ENCODE assay signal across 19 cellular contexts in genomic region chr3:61608711-61609110, GRCh38. TPM values are rescaled to one million over a fixed set of nuclear protein-coding genes. Genes with fewer than 3 reads are reported as not detected.
DNase-seq lines count a peak whose midpoint lies in the region; ATAC-seq and TF ChIP-seq lines count a peak whose summit lies in the region.
"Had no signal": no experiment of that assay in that cellular context is flagged by ENCODE, and none has a peak within 500 bp of the region (broad histone marks: within the 10 kb centered on the region; RNA-seq: fewer than 3 reads in every experiment).

No MANE protein-coding gene starts in this region.

- no peak overlapping the region for H3K4me3 Mint-ChIP-seq in neural progenitor cell
- no peak overlapping the region for H3K4me3 Mint-ChIP-seq in activated CD8-positive, alpha-beta memory T cell treated with anti-CD3 and anti-CD28 coated beads, Interleukin-2, amount 10 ng/mL, durations not matched to agents 7 days and 5 days
- H3K4me3 Mint-ChIP-seq: B cell; CD8-positive, alpha-beta memory T cell had no signal

- H3K27me3 Mint-ChIP-seq in neural progenitor cell (ENCODE audit: insufficient read depth, low read depth) = peaks cover 8% of the 10 kb centered on the region
- H3K27me3 Mint-ChIP-seq in activated CD8-positive, alpha-beta memory T cell treated with anti-CD3 and anti-CD28 coated beads, Interleukin-2, amount 10 ng/mL, durations not matched to agents 7 days and 5 days = no peaks in the 10 kb centered on the region
- H3K27me3 Mint-ChIP-seq: B cell; CD8-positive, alpha-beta memory T cell had no signal

- H3F3A ChIP-seq in neural progenitor cell (ENCODE audit: low read depth) = peaks cover 15% of the 10 kb centered on the region

- H3K27ac ChIP-seq in WERI-Rb-1 = no peak overlapping the region; the same call in 1 of the 2 replicates
- no peak overlapping the region for H3K27ac ChIP-seq in neural progenitor cell
- no peak overlapping the region for H3K27ac ChIP-seq in sigmoid colon
- H3K27ac ChIP-seq in right atrium auricular region = no peak overlapping the region
- H3K27ac ChIP-seq: BLaER1 treated with 17β-estradiol and CSF1 and Interleukin-3, amounts not matched to agents 10 nM and 100 nM; GM23248 had no signal

- no peak for TF ChIP-seq POLR2A in sigmoid colon (IDR thresholded peaks at IDR 0.05)

- peaks cover 17% of the 10 kb centered on the region for H3K36me3 ChIP-seq in WERI-Rb-1
- no peaks in the 10 kb centered on the region for H3K36me3 ChIP-seq in neural progenitor cell
- H3K36me3 ChIP-seq in sigmoid colon = no peaks in the 10 kb centered on the region
- peaks cover 6% of the 10 kb centered on the region for H3K36me3 ChIP-seq in right atrium auricular region

- H2AFZ ChIP-seq in neural progenitor cell (replicated peaks) = no peak overlapping the region
- H2AFZ ChIP-seq: GM23248 had no signal

- 81 to 83% methylated on average over 5 of the region's 5 CpGs for WGBS in sigmoid colon, 2 donors

- TF ChIP-seq CTCF in WERI-Rb-1 (IDR thresholded peaks at IDR 0.05; ENCODE audit: low read depth, low read length) = no peak
- no peak for TF ChIP-seq CTCF in neural progenitor cell (IDR thresholded peaks at IDR 0.05)
- TF ChIP-seq CTCF in sigmoid colon (IDR thresholded peaks at IDR 0.05) = no peak
- TF ChIP-seq CTCF in right atrium auricular region (IDR thresholded peaks at IDR 0.05) = no peak

- peak overlapping the region; percentile 53 for H3K4me2 ChIP-seq in neural progenitor cell
- H3K4me2 ChIP-seq: BLaER1 treated with 17β-estradiol and CSF1 and Interleukin-3, amounts not matched to agents 10 nM and 100 nM had no signal

- H3K9me3 ChIP-seq in WERI-Rb-1 (ENCODE audit: severe bottlenecking) = no peaks in the 10 kb centered on the region
- no peaks in the 10 kb centered on the region for H3K9me3 ChIP-seq in neural progenitor cell (ENCODE audit: low read depth)
- no peaks in the 10 kb centered on the region for H3K9me3 ChIP-seq in sigmoid colon
- no peaks in the 10 kb centered on the region for H3K9me3 ChIP-seq in right atrium auricular region

- H3K4me1 ChIP-seq in neural progenitor cell (peaks cover 29% of the 10 kb centered on the region), sigmoid colon (peaks cover 0 to 19% (median 8%) of the 10 kb centered on the region in 4 donors), right atrium auricular region (peaks cover 0 to 21% of the 10 kb centered on the region in 2 donors)
- H3K4me1 ChIP-seq: BLaER1 treated with 17β-estradiol and CSF1 and Interleukin-3, amounts not matched to agents 10 nM and 100 nM had no signal

- H3K36me3 Mint-ChIP-seq in neural progenitor cell = peaks cover 11% of the 10 kb centered on the region
- no peaks in the 10 kb centered on the region for H3K36me3 Mint-ChIP-seq in activated CD8-positive, alpha-beta memory T cell treated with anti-CD3 and anti-CD28 coated beads, Interleukin-2, amount 10 ng/mL, durations not matched to agents 7 days and 5 days
- H3K36me3 Mint-ChIP-seq: CD8-positive, alpha-beta memory T cell had no signal

- H4K20me1 ChIP-seq in neural progenitor cell (ENCODE audit: low read depth) = peaks cover 87% of the 10 kb centered on the region

- H3K9me3 Mint-ChIP-seq in neural progenitor cell = peaks cover 6% of the 10 kb centered on the region
- H3K9me3 Mint-ChIP-seq in activated CD8-positive, alpha-beta memory T cell treated with anti-CD3 and anti-CD28 coated beads, Interleukin-2, amount 10 ng/mL, durations not matched to agents 7 days and 5 days (ENCODE audit: low read depth) = no peaks in the 10 kb centered on the region

- no peak overlapping the region for H3K27ac Mint-ChIP-seq in neural progenitor cell
- no peak overlapping the region for H3K27ac Mint-ChIP-seq in activated CD8-positive, alpha-beta memory T cell treated with anti-CD3 and anti-CD28 coated beads, Interleukin-2, amount 10 ng/mL, durations not matched to agents 7 days and 5 days
- H3K27ac Mint-ChIP-seq: B cell; CD8-positive, alpha-beta memory T cell had no signal

- intact Hi-C loops in sigmoid colon (cut with DNase I) = no loop called here

- no peak for ATAC-seq in activated CD8-positive, alpha-beta memory T cell treated with anti-CD3 and anti-CD28 coated beads, Interleukin-2, amount 10 ng/mL, durations not matched to agents 7 days and 5 days
- ATAC-seq: HCT116 had no signal

- CTCF ChIA-PET in activated CD8-positive, alpha-beta memory T cell treated with anti-CD3 and anti-CD28 coated beads, Interleukin-2, amount 10 ng/mL, durations not matched to agents 7 days and 5 days (lab: Charles Lee) = no interaction called here

- H3K9ac ChIP-seq in neural progenitor cell = no peak overlapping the region
- H3K9ac ChIP-seq: BLaER1 treated with 17β-estradiol and CSF1 and Interleukin-3, amounts not matched to agents 10 nM and 100 nM; GM23248 had no signal

- TF ChIP-seq EP300 in sigmoid colon (IDR thresholded peaks at IDR 0.05) = no peak

- H3K27me3 ChIP-seq in WERI-Rb-1 (ENCODE audit: insufficient read depth, low read depth, severe bottlenecking) = no peaks in the 10 kb centered on the region
- H3K27me3 ChIP-seq in neural progenitor cell = no peaks in the 10 kb centered on the region
- H3K27me3 ChIP-seq in sigmoid colon = no peaks in the 10 kb centered on the region
- no peaks in the 10 kb centered on the region for H3K27me3 ChIP-seq in right atrium auricular region
- H3K27me3 ChIP-seq: BLaER1 treated with 17β-estradiol and CSF1 and Interleukin-3, amounts not matched to agents 10 nM and 100 nM had no signal

- peak; percentile 82 for DNase-seq in D341Med (ENCODE audit: low spot score)
- DNase-seq in NCI-H524 (lab: John Stamatoyannopoulos, UW) = peak; percentile 61 to 90
- DNase-seq in WERI-Rb-1 = peak; percentile 77
- DNase-seq in neural progenitor cell (ENCODE audit: low spot score) = peak; percentile 71
- no peak for DNase-seq in sigmoid colon
- DNase-seq in right atrium auricular region (ENCODE audit: low spot score) = no peak
- no peak for DNase-seq in activated CD8-positive, alpha-beta memory T cell treated with anti-CD3 and anti-CD28 coated beads, Interleukin-2, amount 10 ng/mL, durations not matched to agents 7 days and 5 days
- no peak for DNase-seq in SIG-M5 treated with dmso at 0.1 percent for 504 hours (lab: John Stamatoyannopoulos, UW; ENCODE audit: unreplicated experiment)
- DNase-seq: 8988T; CD8-positive, alpha-beta memory T cell; COR-L47; DMS153; DMS79; GDM1; GM23248; H7 had no signal

- H3K4me3 ChIP-seq in WERI-Rb-1 (ENCODE audit: low read depth, low read length) (no peak overlapping the region), neural progenitor cell (no peak overlapping the region), sigmoid colon (no peak overlapping the region), right atrium auricular region (no peak overlapping the region)
- H3K4me3 ChIP-seq: BLaER1 treated with 17β-estradiol and CSF1 and Interleukin-3, amounts not matched to agents 10 nM and 100 nM; GM23248 had no signal

- peaks cover 20% of the 10 kb centered on the region for H3K4me1 Mint-ChIP-seq in neural progenitor cell
- H3K4me1 Mint-ChIP-seq in activated CD8-positive, alpha-beta memory T cell treated with anti-CD3 and anti-CD28 coated beads, Interleukin-2, amount 10 ng/mL, durations not matched to agents 7 days and 5 days = no peaks in the 10 kb centered on the region
- H3K4me1 Mint-ChIP-seq: B cell; CD8-positive, alpha-beta memory T cell had no signal

- H3K79me2 ChIP-seq in neural progenitor cell (ENCODE audit: low read depth) = peaks cover 99% of the 10 kb centered on the region

RNA-seq across cellular contexts. Expression of gene PTPRG, which starts 47.3 kb away (rescaled TPM):
- total RNA-seq in neural progenitor cell (ENCODE audit: low replicate concordance) (65.1 and 65.3 TPM in 2 replicates), sigmoid colon (10 to 100 TPM; 62.7 to 76.3 (median 73.7) TPM), right atrium auricular region (10 to 100 TPM; 33.9 to 39.2 TPM)
- polyA plus RNA-seq in sigmoid colon = 1 to 10 TPM in 2 of 3 donors, under 1 TPM in 1; 0.69 to 8.7 (median 1.2) TPM
- under 1 TPM in 1 of 2 experiments, not detected in 1; 0.21 TPM for total RNA-seq in activated CD8-positive, alpha-beta memory T cell treated with anti-CD3 and anti-CD28 coated beads, Interleukin-2, amount 10 ng/mL, durations not matched to agents 7 days and 5 days
- total RNA-seq: CD8-positive, alpha-beta memory T cell had no signal
- polyA plus RNA-seq: CD8-positive, alpha-beta memory T cell had no signal

Comparison
In these comparisons a context has a peak if more than half of its experiments do, and no peak if none do; other contexts are left out.
1. DNase-seq: peak in D341Med (single experiment), NCI-H524 (2 of 2), WERI-Rb-1 (single experiment) and neural progenitor cell (single experiment); none in sigmoid colon (single experiment), right atrium auricular region (single experiment), activated CD8-positive, alpha-beta memory T cell treated with anti-CD3 and anti-CD28 coated beads, Interleukin-2, amount 10 ng/mL, durations not matched to agents 7 days and 5 days (single experiment) and SIG-M5 treated with dmso at 0.1 percent for 504 hours (single experiment).
2. RNA of gene PTPRG, which starts 47.3 kb away (total RNA-seq): 62.7 to 76.3 TPM in sigmoid colon, 65.1 to 65.3 TPM in neural progenitor cell and 33.9 to 39.2 TPM in right atrium auricular region; 0.21 TPM in activated CD8-positive, alpha-beta memory T cell treated with anti-CD3 and anti-CD28 coated beads, Interleukin-2, amount 10 ng/mL, durations not matched to agents 7 days and 5 days; every median in the first group is over 10 times any median in the second.